12 cellular contexts compared by ENCODE assay signal in the genomic region with DNA sequence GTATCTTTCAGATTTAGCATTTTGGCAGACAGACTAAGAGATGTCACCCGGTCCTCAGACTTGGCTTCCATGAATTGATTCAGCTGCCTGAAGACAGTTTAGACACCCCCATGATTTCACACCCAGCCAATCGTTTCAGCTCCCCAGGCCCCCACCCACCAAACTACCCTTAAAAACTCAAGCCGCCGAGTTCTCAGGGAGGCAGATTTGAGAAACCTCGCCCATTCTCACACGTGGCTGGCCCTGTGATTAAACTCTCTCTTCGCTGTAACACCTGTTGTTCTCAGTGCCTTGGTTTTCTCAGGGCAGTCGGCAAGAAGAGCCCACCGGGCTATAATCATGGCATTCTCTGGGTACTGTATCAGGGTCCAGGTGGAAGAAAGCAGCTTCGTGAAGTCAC. TPM values are rescaled to one million over a fixed set of nuclear protein-coding genes. Genes with fewer than 3 reads are reported as not detected.
DNase-seq lines count a peak whose midpoint lies in the region; ATAC-seq and TF ChIP-seq lines count a peak whose summit lies in the region.
"Had no signal": no experiment of that assay in that cellular context is flagged by ENCODE, and none has a peak within 500 bp of the region (broad histone marks: within the 10 kb centered on the region; RNA-seq: fewer than 3 reads in every experiment).

No MANE protein-coding gene starts in this region.

- peak overlapping the region; percentile 95 for H3K27ac Mint-ChIP-seq in stimulated activated naive CD8-positive, alpha-beta T cell treated with anti-CD3 and anti-CD28 coated beads, Interleukin-15, Interleukin-2, amounts not matched to agents 100 ng/mL and 50 ng/mL, for 24 hours
- H3K27ac Mint-ChIP-seq in activated CD8-positive, alpha-beta T cell treated with anti-CD3 and anti-CD28 coated beads, Interleukin-2, amount 10 ng/mL, durations not matched to agents 7 days and 5 days: peak overlapping the region; percentile 98

- no peak for ATAC-seq in stimulated activated naive CD8-positive, alpha-beta T cell treated with anti-CD3 and anti-CD28 coated beads, Interleukin-15, Interleukin-2, amounts not matched to agents 100 U/mL and 50 U/mL, for 24 hours
- no peak for ATAC-seq in activated CD8-positive, alpha-beta T cell treated with anti-CD3 and anti-CD28 coated beads, Interleukin-2, amount 10 ng/mL, durations not matched to agents 7 days and 5 days
- no peak for ATAC-seq in upper lobe of left lung (ENCODE audit: low FRiP score in 2 of 2)
- ATAC-seq: gastroesophageal sphincter, sciatic nerve had no signal

- 80 to 83% methylated on average over 10 of the region's 10 CpGs for WGBS in upper lobe of left lung, 2 donors

- peaks cover 18% of the 10 kb centered on the region for H3K36me3 ChIP-seq in effector memory CD4-positive, alpha-beta T cell (ENCODE audit: control insufficient read depth, insufficient read depth, low read length)
- peaks cover 4% of the 10 kb centered on the region for H3K36me3 ChIP-seq in H7 (replicated peaks; ENCODE audit: control insufficient read depth, insufficient read depth, low read length)
- H3K36me3 ChIP-seq in upper lobe of left lung: peaks cover 0 to 16% (median 8%) of the 10 kb centered on the region in 4 donors
- no peaks in the 10 kb centered on the region for H3K36me3 ChIP-seq in brain microvascular endothelial cell (replicated peaks)

- in situ Hi-C loops in brain microvascular endothelial cell (cut with HindIII; ENCODE audit: low pct_ligation_motif_present, low sequenced_read_pairs): no loop called here

- no peak for TF ChIP-seq EP300 in upper lobe of left lung (IDR thresholded peaks at IDR 0.05)

- H3K27me3 ChIP-seq in effector memory CD4-positive, alpha-beta T cell (replicated peaks; ENCODE audit: control insufficient read depth, insufficient read depth, low read length, poor library complexity, severe bottlenecking): no peaks in the 10 kb centered on the region
- H3K27me3 ChIP-seq in H7 (ENCODE audit: control insufficient read depth, insufficient read depth, low read length): no peaks in the 10 kb centered on the region
- no peaks in the 10 kb centered on the region for H3K27me3 ChIP-seq in upper lobe of left lung
- H3K27me3 ChIP-seq in brain microvascular endothelial cell (replicated peaks): no peaks in the 10 kb centered on the region
- H3K27me3 ChIP-seq: gastroesophageal sphincter, neutrophil had no signal

- H3K4me3 Mint-ChIP-seq in stimulated activated naive CD8-positive, alpha-beta T cell treated with anti-CD3 and anti-CD28 coated beads, Interleukin-15, Interleukin-2, amounts not matched to agents 100 ng/mL and 50 ng/mL, for 24 hours: peak overlapping the region; percentile 88
- H3K4me3 Mint-ChIP-seq in activated CD8-positive, alpha-beta T cell treated with anti-CD3 and anti-CD28 coated beads, Interleukin-2, amount 10 ng/mL, durations not matched to agents 7 days and 5 days: peak overlapping the region; percentile 91

- peaks cover 85% of the 10 kb centered on the region for H3K4me1 Mint-ChIP-seq in stimulated activated naive CD8-positive, alpha-beta T cell treated with anti-CD3 and anti-CD28 coated beads, Interleukin-15, Interleukin-2, amounts not matched to agents 100 ng/mL and 50 ng/mL, for 24 hours (ENCODE audit: low read depth)
- peaks cover 72% of the 10 kb centered on the region for H3K4me1 Mint-ChIP-seq in activated CD8-positive, alpha-beta T cell treated with anti-CD3 and anti-CD28 coated beads, Interleukin-2, amount 10 ng/mL, durations not matched to agents 7 days and 5 days (ENCODE audit: low read depth)

- CTCF ChIA-PET in activated CD8-positive, alpha-beta T cell treated with anti-CD3 and anti-CD28 coated beads, Interleukin-2, amount 10 ng/mL, durations not matched to agents 7 days and 5 days (lab: Charles Lee): interaction anchor here (1.1 to 6.1 kb wide), 8 partner anchors 9 to 64 kb away, joined by 3 to 65 read pairs (median 4); no protein-coding TSS in a partner anchor

- H3K4me1 ChIP-seq in effector memory CD4-positive, alpha-beta T cell (ENCODE audit: control insufficient read depth, insufficient read depth, low read length, poor library complexity, severe bottlenecking): peaks cover 47% of the 10 kb centered on the region
- peaks cover 10 to 28% (median 21%) of the 10 kb centered on the region in 4 donors for H3K4me1 ChIP-seq in upper lobe of left lung

- no peaks in the 10 kb centered on the region for H3K27me3 Mint-ChIP-seq in stimulated activated naive CD8-positive, alpha-beta T cell treated with anti-CD3 and anti-CD28 coated beads, Interleukin-15, Interleukin-2, amounts not matched to agents 100 ng/mL and 50 ng/mL, for 24 hours
- H3K27me3 Mint-ChIP-seq in activated CD8-positive, alpha-beta T cell treated with anti-CD3 and anti-CD28 coated beads, Interleukin-2, amount 10 ng/mL, durations not matched to agents 7 days and 5 days (ENCODE audit: low read depth): no peaks in the 10 kb centered on the region

- DNase-seq in stimulated activated naive CD8-positive, alpha-beta T cell treated with anti-CD3 and anti-CD28 coated beads, Interleukin-15, Interleukin-2, amounts not matched to agents 100 U/mL and 50 U/mL, for 24 hours: no peak
- peak; percentile 59 for DNase-seq in activated CD8-positive, alpha-beta T cell treated with anti-CD3 and anti-CD28 coated beads, Interleukin-2, amount 10 ng/mL, durations not matched to agents 7 days and 5 days
- peak in 2 of 3 donors; percentile 19 to 52 for DNase-seq in effector memory CD4-positive, alpha-beta T cell
- DNase-seq in H7 (no peak), upper lobe of left lung (no peak), AG20443 (ENCODE audit: low spot score) (no peak), brain microvascular endothelial cell (no peak)
- DNase-seq: SHP77 treated with DMSO at 0.1 percent for 48 hours had no signal

- peak overlapping the region; percentile 56 for H3K4me3 ChIP-seq in effector memory CD4-positive, alpha-beta T cell (ENCODE audit: insufficient read depth, low read depth, low read length, poor library complexity, severe bottlenecking)
- H3K4me3 ChIP-seq in H7 (ENCODE audit: insufficient read depth, low read depth, low read length) (no peak overlapping the region), upper lobe of left lung (no peak overlapping the region), brain microvascular endothelial cell (ENCODE audit: low read depth, low read length) (no peak overlapping the region)
- H3K4me3 ChIP-seq: gastroesophageal sphincter had no signal

- TF ChIP-seq CTCF in upper lobe of left lung (IDR thresholded peaks at IDR 0.05) (no peak), brain microvascular endothelial cell (IDR thresholded peaks at IDR 0.05; ENCODE audit: low read depth, low read length, missing control alignments) (no peak)

- H3K36me3 Mint-ChIP-seq in stimulated activated naive CD8-positive, alpha-beta T cell treated with anti-CD3 and anti-CD28 coated beads, Interleukin-15, Interleukin-2, amounts not matched to agents 100 ng/mL and 50 ng/mL, for 24 hours (ENCODE audit: low read depth): peaks cover 79% of the 10 kb centered on the region
- H3K36me3 Mint-ChIP-seq in activated CD8-positive, alpha-beta T cell treated with anti-CD3 and anti-CD28 coated beads, Interleukin-2, amount 10 ng/mL, durations not matched to agents 7 days and 5 days (ENCODE audit: low read depth): peaks cover 88% of the 10 kb centered on the region

- peaks cover 16% of the 10 kb centered on the region for H3K9me3 Mint-ChIP-seq in stimulated activated naive CD8-positive, alpha-beta T cell treated with anti-CD3 and anti-CD28 coated beads, Interleukin-15, Interleukin-2, amounts not matched to agents 100 ng/mL and 50 ng/mL, for 24 hours
- H3K9me3 Mint-ChIP-seq in activated CD8-positive, alpha-beta T cell treated with anti-CD3 and anti-CD28 coated beads, Interleukin-2, amount 10 ng/mL, durations not matched to agents 7 days and 5 days (ENCODE audit: insufficient read depth): peaks cover 24% of the 10 kb centered on the region

- TF ChIP-seq POLR2A in upper lobe of left lung (IDR thresholded peaks at IDR 0.05): no peak

- peaks cover 7% of the 10 kb centered on the region for H3K9me3 ChIP-seq in effector memory CD4-positive, alpha-beta T cell (ENCODE audit: control insufficient read depth, low read length)
- H3K9me3 ChIP-seq in upper lobe of left lung: peaks cover 1 to 5% (median 3%) of the 10 kb centered on the region in 4 donors
- H3K9me3 ChIP-seq: neutrophil had no signal

- POLR2A ChIA-PET in activated CD8-positive, alpha-beta T cell treated with anti-CD3 and anti-CD28 coated beads, Interleukin-2, amount 10 ng/mL, durations not matched to agents 7 days and 5 days (lab: Charles Lee): interaction anchor here (1.0 to 5.7 kb wide), 6 partner anchors 11 to 361 kb away, joined by 3 to 102 read pairs (median 16); a partner anchor contains a TSS

- H3K27ac ChIP-seq in effector memory CD4-positive, alpha-beta T cell (ENCODE audit: insufficient read depth, low read length, poor library complexity, severe bottlenecking): peak overlapping the region; percentile 85
- H3K27ac ChIP-seq in upper lobe of left lung (peak overlapping the region in 2 of 4 donors; percentile 12 to 76), brain microvascular endothelial cell (no peak overlapping the region)
- H3K27ac ChIP-seq: gastroesophageal sphincter, neutrophil had no signal

RNA-seq across cellular contexts. Expression of a gene that starts 35.2 kb away (rescaled TPM):
- total RNA-seq in activated CD8-positive, alpha-beta T cell treated with anti-CD3 and anti-CD28 coated beads, Interleukin-2, amount 10 ng/mL, durations not matched to agents 7 days and 5 days: 100 to 1,000 TPM in 1 of 2 experiments, 10 to 100 TPM in 1; 95.3 to 100 TPM
- total RNA-seq in H7 (2014; rRNA removed; shearing (Covaris generic)): 20.9 and 27.3 TPM in 2 replicates
- total RNA-seq in upper lobe of left lung: 100 to 1,000 TPM in 3 of 6 donors, 10 to 100 TPM in 3; 53.1 to 183 (median 93.5) TPM

Comparison
In these comparisons a context has a peak if more than half of its experiments do, and no peak if none do; other contexts are left out.
1. DNase-seq: peak in activated CD8-positive, alpha-beta T cell treated with anti-CD3 and anti-CD28 coated beads, Interleukin-2, amount 10 ng/mL, durations not matched to agents 7 days and 5 days (single experiment) and effector memory CD4-positive, alpha-beta T cell (2 of 3); none in stimulated activated naive CD8-positive, alpha-beta T cell treated with anti-CD3 and anti-CD28 coated beads, Interleukin-15, Interleukin-2, amounts not matched to agents 100 U/mL and 50 U/mL, for 24 hours (single experiment), H7 (single experiment), upper lobe of left lung (0 of 2), AG20443 (single experiment) and brain microvascular endothelial cell (single experiment).